8 cellular contexts compared by ENCODE assay signal in genomic region chr18:48947583-48947982, GRCh38. TPM values are rescaled to one million over a fixed set of nuclear protein-coding genes. Genes with fewer than 3 reads are reported as not detected.
DNase-seq lines count a peak whose midpoint lies in the region; ATAC-seq and TF ChIP-seq lines count a peak whose summit lies in the region.

No MANE protein-coding gene starts in this region.

- H3K9me3 Mint-ChIP-seq in activated T-cell treated with anti-CD3 and anti-CD28 coated beads, Interleukin-2, amount 50 U/mL, for 4 hours, result no peaks in the 10 kb centered on the region

- peaks cover 22% of the 10 kb centered on the region for H3K36me3 Mint-ChIP-seq in activated T-cell treated with anti-CD3 and anti-CD28 coated beads, Interleukin-2, amount 50 U/mL, for 4 hours (ENCODE audit: insufficient read depth)

- no peaks in the 10 kb centered on the region for H3K27me3 Mint-ChIP-seq in activated T-cell treated with anti-CD3 and anti-CD28 coated beads, Interleukin-2, amount 50 U/mL, for 4 hours (ENCODE audit: low read depth)

- intact Hi-C loops in ascending aorta (cut with DNase I), result loop anchor here (5.0 kb wide), 1 partner anchor 230 kb away; no protein-coding TSS in a partner anchor

- peaks cover 61% of the 10 kb centered on the region for H3K4me1 Mint-ChIP-seq in activated T-cell treated with anti-CD3 and anti-CD28 coated beads, Interleukin-2, amount 50 U/mL, for 4 hours (ENCODE audit: low read depth)

- peak overlapping the region; percentile 92 for H3K4me3 Mint-ChIP-seq in activated T-cell treated with anti-CD3 and anti-CD28 coated beads, Interleukin-2, amount 50 U/mL, for 4 hours

- in situ Hi-C loops in GM13977 (cut with MboI; ENCODE audit: low pct_unique_long_range_greater_than_20kb, low sequenced_read_pairs, unreplicated experiment), result no loop called here

- H3K9me3 ChIP-seq in ascending aorta, result no peaks in the 10 kb centered on the region

- no peak for TF ChIP-seq CTCF in ascending aorta (IDR thresholded peaks at IDR 0.05)
- TF ChIP-seq CTCF in GM13977 (IDR thresholded peaks at IDR 0.05; ENCODE audit: extremely low read depth, insufficient read depth, missing control alignments), result no peak

- peak overlapping the region; percentile 88 to 94 for H3K4me3 ChIP-seq in ascending aorta

- no peak for ATAC-seq in activated T-cell treated with anti-CD3 and anti-CD28 coated beads, Interleukin-2, amount 50 U/mL, for 4 hours
- ATAC-seq in HG03342 (IDR thresholded peaks at IDR 0.05; ENCODE audit: unreplicated experiment), result no peak

- H3K27me3 ChIP-seq in ascending aorta (no peaks in the 10 kb centered on the region), layer of hippocampus (ENCODE audit: control insufficient read depth, insufficient read depth, low read length) (no peaks in the 10 kb centered on the region)

- H3K4me1 ChIP-seq in ascending aorta, result peaks cover 4 to 28% of the 10 kb centered on the region in 2 donors

- DNase-seq in activated T-cell treated with anti-CD3 and anti-CD28 coated beads, Interleukin-2, amount 50 U/mL, for 4 hours, result no peak
- DNase-seq in activated T-cell treated with anti-CD3 and anti-CD28 coated beads, Interleukin-2, amount 50 U/mL, for 1 hour, result no peak
- DNase-seq in ascending aorta (ENCODE audit: low spot score in 2 of 2) (peak in 1 of 2 donors; percentile 81), superior temporal gyrus (ENCODE audit: extremely low spot score) (peak; percentile 67), GM13977 (ENCODE audit: low spot score) (no peak), NCI-H226 (no peak)

- peaks cover 3 to 20% of the 10 kb centered on the region in 2 donors for H3K36me3 ChIP-seq in ascending aorta

- H3K27ac ChIP-seq in ascending aorta (peak overlapping the region; percentile 97 to 99), layer of hippocampus (ENCODE audit: low read depth, low read length) (peak overlapping the region; percentile 82)

RNA-seq across cellular contexts. Expression of gene SMAD7, which starts 3.2 kb away (rescaled TPM):
- 10 to 100 TPM in 1 of 3 donors, 1 to 10 TPM in 2; 8.0 to 13.6 (median 9.6) TPM for total RNA-seq in activated T-cell treated with anti-CD3 and anti-CD28 coated beads, Interleukin-2, amount 50 U/mL, for 4 hours
- 76.5 TPM for total RNA-seq in ascending aorta
